17 cellular contexts compared by ENCODE assay signal in the genomic region with DNA sequence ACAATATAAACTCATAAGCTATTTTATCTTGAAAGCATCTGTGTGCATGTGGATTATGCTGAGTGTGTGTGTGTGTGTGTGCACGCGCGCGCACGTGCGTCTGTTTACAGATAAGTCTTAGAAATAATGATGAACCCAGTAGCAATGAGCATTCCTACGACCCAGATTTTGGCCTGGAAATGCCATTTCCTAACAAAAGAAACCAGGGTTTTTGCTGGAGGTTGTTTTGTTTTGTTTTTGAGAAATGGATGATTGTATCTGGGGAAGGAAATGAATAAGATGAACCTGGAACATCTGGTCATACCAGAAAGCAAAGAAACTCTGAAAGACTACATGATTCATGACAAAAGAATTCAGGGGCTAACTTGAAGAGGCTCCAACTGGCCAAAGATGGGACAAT. TPM values are rescaled to one million over a fixed set of nuclear protein-coding genes. Genes with fewer than 3 reads are reported as not detected.
DNase-seq lines count a peak whose midpoint lies in the region; FAIRE-seq and TF ChIP-seq lines count a peak whose summit lies in the region.
"Had no signal": no experiment of that assay in that cellular context is flagged by ENCODE, and none has a peak within 500 bp of the region (broad histone marks: within the 10 kb centered on the region; RNA-seq: fewer than 3 reads in every experiment).

No MANE protein-coding gene starts in this region.

- in situ Hi-C loops in transverse colon (cut with MboI; ENCODE audit: low pct_ligation_motif_present in 1 of 4, low pct_unique_long_range_greater_than_20kb in 1 of 4, low sequenced_read_pairs in 3 of 4) = no loop called here

- H3K27ac ChIP-seq in transverse colon = no peak overlapping the region
- H3K27ac ChIP-seq: Peyer's patch, uterus had no signal

- FAIRE-seq in HTR-8/SVneo (lab: Jason Lieb, UNC) = no peak
- FAIRE-seq in bronchial epithelial cell (lab: Jason Lieb, UNC) = no peak

- H3K4me3 ChIP-seq in bronchial epithelial cell (ENCODE audit: low read depth, low read length) (no peak overlapping the region), kidney epithelial cell (ENCODE audit: low read depth, low read length) (no peak overlapping the region), transverse colon (no peak overlapping the region)
- H3K4me3 ChIP-seq: Peyer's patch, uterus had no signal

- intact Hi-C loops in transverse colon (cut with DNase I; ENCODE audit: low total_unique reads) = no loop called here

- no peaks in the 10 kb centered on the region for H3K36me3 ChIP-seq in bronchial epithelial cell (ENCODE audit: control insufficient read depth, insufficient read depth, low read length)
- H3K36me3 ChIP-seq in kidney epithelial cell (ENCODE audit: control insufficient read depth, insufficient read depth, low read length) = no peaks in the 10 kb centered on the region
- no peaks in the 10 kb centered on the region for H3K36me3 ChIP-seq in transverse colon
- H3K36me3 ChIP-seq: Peyer's patch, uterus had no signal

- TF ChIP-seq EP300 in transverse colon (IDR thresholded peaks at IDR 0.05; ENCODE audit: low read depth) = no peak

- TF ChIP-seq CTCF in bronchial epithelial cell (IDR thresholded peaks at IDR 0.05; ENCODE audit: insufficient read depth, low read length, severe bottlenecking) = no peak
- no peak for TF ChIP-seq CTCF in kidney epithelial cell (IDR thresholded peaks at IDR 0.05; ENCODE audit: insufficient read depth, low read length, poor library complexity, severe bottlenecking)
- TF ChIP-seq CTCF in transverse colon (IDR thresholded peaks at IDR 0.05) = no peak

- no peaks in the 10 kb centered on the region for H3K4me1 ChIP-seq in transverse colon
- H3K4me1 ChIP-seq: Peyer's patch, uterus had no signal

- TF ChIP-seq POLR2A in transverse colon (IDR thresholded peaks at IDR 0.05) = no peak

- H3K27me3 ChIP-seq in bronchial epithelial cell (ENCODE audit: control insufficient read depth, insufficient read depth, low read length) (no peaks in the 10 kb centered on the region), kidney epithelial cell (ENCODE audit: control insufficient read depth, insufficient read depth, low read length) (no peaks in the 10 kb centered on the region), transverse colon (no peaks in the 10 kb centered on the region)
- H3K27me3 ChIP-seq: Peyer's patch, uterus had no signal

- DNase-seq in AG08395 (ENCODE audit: low spot score) (peak; percentile 39), HTR-8/SVneo (ENCODE audit: insufficient read length, low spot score) (peak; percentile 13), bronchial epithelial cell (ENCODE audit: low read depth) (peak; percentile 76), kidney epithelial cell (ENCODE audit: low read depth) (peak; percentile 45), epidermal melanocyte (ENCODE audit: insufficient read length, low spot score) (no peak), transverse colon (no peak), iPS-NIHi7 (ENCODE audit: extremely low spot score) (no peak)
- DNase-seq in stimulated activated CD4-positive, alpha-beta T cell treated with anti-CD3 and anti-CD28 coated beads, Interleukin-4, amount 100 ng/mL, for 4 hours = no peak
- DNase-seq: activated CD8-positive, alpha-beta T cell treated with anti-CD3 and anti-CD28 coated beads for 36 hours; activated gamma-delta T cell; caudate nucleus; left colon; MV-4-11; Peyer's patch; stimulated activated CD8-positive, alpha-beta memory T cell treated with anti-CD3 and anti-CD28 coated beads, Interleukin-4, amount 100 ng/mL, for 48 hours; uterus had no signal

- WGBS in transverse colon (ENCODE audit: low coverage in 1 of 2), 2 donors = 77 to 85% methylated on average over 7 of the region's 7 CpGs

- no peaks in the 10 kb centered on the region for H3K9me3 ChIP-seq in transverse colon
- H3K9me3 ChIP-seq: Peyer's patch, uterus had no signal

RNA-seq across cellular contexts. Expression of a gene that starts 22.1 kb away (rescaled TPM):
- total RNA-seq in bronchial epithelial cell = not detected in 2 replicates
- not detected in 2 replicates for total RNA-seq in kidney epithelial cell
- total RNA-seq in transverse colon = under 1 TPM in 1 of 4 donors, not detected in 3; 0.41 TPM
- total RNA-seq: activated CD8-positive, alpha-beta T cell treated with anti-CD3 and anti-CD28 coated beads for 36 hours; left colon; NCI-H460; Peyer's patch had no signal

RNA-seq across cellular contexts. Expression of a gene that starts 31.9 kb away (rescaled TPM):
- total RNA-seq in bronchial epithelial cell (not detected in 2 replicates), kidney epithelial cell (not detected in 2 replicates), transverse colon (not detected)
- total RNA-seq: activated CD8-positive, alpha-beta T cell treated with anti-CD3 and anti-CD28 coated beads for 36 hours; left colon; NCI-H460; Peyer's patch; uterus had no signal

Comparison
In these comparisons a context has a peak if more than half of its experiments do, and no peak if none do; other contexts are left out.
1. DNase-seq: peak in AG08395 (single experiment), HTR-8/SVneo (single experiment), bronchial epithelial cell (single experiment) and kidney epithelial cell (single experiment); none in stimulated activated CD4-positive, alpha-beta T cell treated with anti-CD3 and anti-CD28 coated beads, Interleukin-4, amount 100 ng/mL, for 4 hours (0 of 2), epidermal melanocyte (single experiment), transverse colon (single experiment) and iPS-NIHi7 (single experiment).